In genomic region chrX:98289726-98290125, GRCh38 we compare ENCODE assay signal across 1 cellular context.
A peak's percentile ranks its signal among the peaks of the same experiment; 100 is the strongest.
TF ChIP-seq lines count a peak whose summit lies in the region.

No MANE protein-coding gene starts in this region.

TF ChIP-seq in GM23338, 12 proteins besides CTCF, POLR2A, EP300 and RAD21:
- no peak for TF ChIP-seq ZNF462 (CRISPR knock-in tag; IDR thresholded peaks at IDR 0.05)
- TF ChIP-seq NANOG (IDR thresholded peaks at IDR 0.05; ENCODE audit: borderline replicate concordance), result peak; percentile 58; the same call in 1 of the 2 replicates
